Comparison of ENCODE assay signal across 8 cellular contexts in the genomic region with DNA sequence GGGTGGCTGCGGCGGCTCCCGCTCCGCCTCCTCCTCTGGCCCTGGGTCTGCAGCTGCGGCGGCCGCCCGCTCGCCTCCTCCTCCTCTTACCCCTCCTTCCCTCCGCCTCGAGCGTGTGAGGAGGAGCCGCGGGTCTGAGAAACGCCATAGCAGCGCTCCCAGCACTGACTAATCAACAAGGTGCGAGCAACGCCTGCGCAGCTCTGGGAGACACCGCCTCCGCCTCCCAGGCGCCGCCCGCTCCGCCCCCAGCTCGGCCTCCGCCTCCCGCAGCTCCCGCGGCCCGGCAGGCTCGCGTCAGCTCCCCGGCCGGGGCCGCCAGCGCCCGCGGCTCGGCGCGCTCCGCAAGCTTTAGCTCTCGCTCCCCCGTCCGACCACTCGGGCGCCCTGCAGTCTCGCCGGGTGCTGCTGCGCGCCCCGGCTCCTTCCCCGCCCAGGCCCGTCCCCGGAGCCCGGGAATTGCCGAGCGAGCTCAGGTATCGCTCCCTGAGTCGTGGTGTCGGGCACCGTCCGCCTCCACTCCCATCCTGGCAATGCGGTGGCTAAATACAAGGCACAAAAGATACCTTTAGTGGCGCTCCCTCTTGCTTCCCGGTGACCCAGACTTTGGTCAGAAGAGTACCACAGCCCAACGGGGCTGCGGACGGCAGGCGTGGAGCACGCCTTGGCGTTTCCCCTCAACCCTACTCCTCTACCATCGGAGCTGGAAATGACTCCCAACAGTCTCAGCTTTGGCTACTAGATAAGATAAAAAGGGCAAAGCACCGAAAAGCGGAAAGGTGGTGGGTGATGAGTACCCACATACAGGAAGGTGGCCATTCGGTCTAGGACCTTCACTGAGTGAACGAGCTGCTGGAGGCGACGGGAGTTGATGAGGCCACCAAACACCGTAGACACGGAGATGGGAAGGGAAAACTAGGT. TPM values are rescaled to one million over a fixed set of nuclear protein-coding genes. Genes with fewer than 3 reads are reported as not detected.
DNase-seq lines count a peak whose midpoint lies in the region; FAIRE-seq and TF ChIP-seq lines count a peak whose summit lies in the region.

A gene (minus strand): TSS at position 170 of the 921 bp plus-strand sequence. CDS start 454 bp downstream, outside the sequence.

- peaks cover 6% of the 10 kb centered on the region for H3F3A ChIP-seq in neural cell (ENCODE audit: insufficient read depth, low read length, poor library complexity, severe bottlenecking)

- H3K4me1 ChIP-seq in stomach = peaks cover 8 to 44% (median 28%) of the 10 kb centered on the region in 4 donors

- 1 to 3% (median 1%) methylated on average over 17 to 82 of the region's 82 CpGs for WGBS in stomach, 5 donors

- H3K36me3 ChIP-seq in neural cell (ENCODE audit: insufficient read depth, low read length) = no peaks in the 10 kb centered on the region
- no peaks in the 10 kb centered on the region for H3K36me3 ChIP-seq in stomach

- no peaks in the 10 kb centered on the region for H3K27me3 ChIP-seq in neural cell (ENCODE audit: insufficient read depth, low read depth, low read length)
- H3K27me3 ChIP-seq in stomach = no peaks in the 10 kb centered on the region

- peak within 1 kb of the TSS; percentile 57 for H3K4me3 ChIP-seq in fibroblast of villous mesenchyme (ENCODE audit: low read depth, low read length)
- H3K4me3 ChIP-seq in neural cell (ENCODE audit: low read length) = peak within 1 kb of the TSS; percentile 89
- H3K4me3 ChIP-seq in stomach = peak within 1 kb of the TSS; percentile 71 to 92 (median 82)

- DNase-seq in ELR (ENCODE audit: low read depth) (peak; percentile 80), H54 (ENCODE audit: insufficient read length, low spot score) (peak; percentile 75), LoVo (ENCODE audit: low spot score) (peak; percentile 96), activated gamma-delta T cell (lab: John Stamatoyannopoulos, UW) (peak; percentile 47), fibroblast of villous mesenchyme (ENCODE audit: low read depth) (peak; percentile 96), stomach (peak; percentile 96)

- peak within 1 kb of the TSS; percentile 52 for H3K4me2 ChIP-seq in neural cell (ENCODE audit: low read length)

- H4K20me1 ChIP-seq in neural cell (ENCODE audit: insufficient read depth) = no peaks in the 10 kb centered on the region

- no peaks in the 10 kb centered on the region for H3K9me3 ChIP-seq in neural cell (ENCODE audit: low read length)
- no peaks in the 10 kb centered on the region for H3K9me3 ChIP-seq in stomach

- H3K9me2 ChIP-seq in neural cell (ENCODE audit: insufficient read depth, low read length) = no peaks in the 10 kb centered on the region

- H3K9ac ChIP-seq in neural cell (ENCODE audit: low read length) = peak within 1 kb of the TSS; percentile 72

- peak; percentile 80 for TF ChIP-seq RAD21 in neural cell (conservative IDR thresholded peaks at IDR 0.05)

- intact Hi-C loops in stomach (cut with DNase I; ENCODE audit: low total_unique reads) = loop anchor here (5.0 to 10.0 kb wide), 2 partner anchors 184 to 306 kb away; no protein-coding TSS in a partner anchor

- TF ChIP-seq EP300 in neural cell (conservative IDR thresholded peaks at IDR 0.05; ENCODE audit: poor library complexity, severe bottlenecking) (peak; percentile 66), stomach (IDR thresholded peaks at IDR 0.05) (no peak)

- H2AFZ ChIP-seq in neural cell (ENCODE audit: low read depth, low read length) = peak within 1 kb of the TSS; percentile 88

- FAIRE-seq in H54 (lab: Jason Lieb, UNC) = no peak

- H3K79me2 ChIP-seq in neural cell (replicated peaks; ENCODE audit: insufficient read depth, low read length) = peaks cover 20% of the 10 kb centered on the region

- H3K27ac ChIP-seq in neural cell (ENCODE audit: low read length) = peak within 1 kb of the TSS; percentile 62
- H3K27ac ChIP-seq in stomach = peak within 1 kb of the TSS; percentile 86 to 94 (median 93)

- TF ChIP-seq POLR2A in H54 (IDR thresholded peaks at IDR 0.05; ENCODE audit: low read depth, low read length) (no peak; the same call in 1 of the 2 replicates), Raji (IDR thresholded peaks at IDR 0.05; ENCODE audit: insufficient read depth, low read depth, low read length) (peak; percentile 92), stomach (IDR thresholded peaks at IDR 0.05) (peak in 1 of 4 donors; percentile 67)

- TF ChIP-seq CTCF in fibroblast of villous mesenchyme (IDR thresholded peaks at IDR 0.05; ENCODE audit: insufficient read depth, low read depth, low read length) = peak; percentile 54
- TF ChIP-seq CTCF in neural cell (IDR thresholded peaks at IDR 0.05; ENCODE audit: poor library complexity, severe bottlenecking) = peak; percentile 84
- peak in 5 of 7 experiments; percentile 42 to 84 (median 71) for TF ChIP-seq CTCF in stomach (IDR thresholded peaks at IDR 0.05)

TF ChIP-seq in neural cell, 6 proteins besides CTCF, POLR2A, EP300 and RAD21:
- TF ChIP-seq SMC3 (conservative IDR thresholded peaks at IDR 0.05; ENCODE audit: poor library complexity) (peak; percentile 79), MXI1 (conservative IDR thresholded peaks at IDR 0.05; ENCODE audit: poor library complexity, severe bottlenecking) (peak; percentile 58), EZH2 (IDR thresholded peaks at IDR 0.05; ENCODE audit: borderline replicate concordance, insufficient read depth, low read length, poor library complexity, severe bottlenecking) (no peak), POLR2AphosphoS5 (IDR thresholded peaks at IDR 0.05) (peak; percentile 89), TAF1 (IDR thresholded peaks at IDR 0.05; ENCODE audit: low read depth) (no peak)
- TF ChIP-seq, protein P1, sequence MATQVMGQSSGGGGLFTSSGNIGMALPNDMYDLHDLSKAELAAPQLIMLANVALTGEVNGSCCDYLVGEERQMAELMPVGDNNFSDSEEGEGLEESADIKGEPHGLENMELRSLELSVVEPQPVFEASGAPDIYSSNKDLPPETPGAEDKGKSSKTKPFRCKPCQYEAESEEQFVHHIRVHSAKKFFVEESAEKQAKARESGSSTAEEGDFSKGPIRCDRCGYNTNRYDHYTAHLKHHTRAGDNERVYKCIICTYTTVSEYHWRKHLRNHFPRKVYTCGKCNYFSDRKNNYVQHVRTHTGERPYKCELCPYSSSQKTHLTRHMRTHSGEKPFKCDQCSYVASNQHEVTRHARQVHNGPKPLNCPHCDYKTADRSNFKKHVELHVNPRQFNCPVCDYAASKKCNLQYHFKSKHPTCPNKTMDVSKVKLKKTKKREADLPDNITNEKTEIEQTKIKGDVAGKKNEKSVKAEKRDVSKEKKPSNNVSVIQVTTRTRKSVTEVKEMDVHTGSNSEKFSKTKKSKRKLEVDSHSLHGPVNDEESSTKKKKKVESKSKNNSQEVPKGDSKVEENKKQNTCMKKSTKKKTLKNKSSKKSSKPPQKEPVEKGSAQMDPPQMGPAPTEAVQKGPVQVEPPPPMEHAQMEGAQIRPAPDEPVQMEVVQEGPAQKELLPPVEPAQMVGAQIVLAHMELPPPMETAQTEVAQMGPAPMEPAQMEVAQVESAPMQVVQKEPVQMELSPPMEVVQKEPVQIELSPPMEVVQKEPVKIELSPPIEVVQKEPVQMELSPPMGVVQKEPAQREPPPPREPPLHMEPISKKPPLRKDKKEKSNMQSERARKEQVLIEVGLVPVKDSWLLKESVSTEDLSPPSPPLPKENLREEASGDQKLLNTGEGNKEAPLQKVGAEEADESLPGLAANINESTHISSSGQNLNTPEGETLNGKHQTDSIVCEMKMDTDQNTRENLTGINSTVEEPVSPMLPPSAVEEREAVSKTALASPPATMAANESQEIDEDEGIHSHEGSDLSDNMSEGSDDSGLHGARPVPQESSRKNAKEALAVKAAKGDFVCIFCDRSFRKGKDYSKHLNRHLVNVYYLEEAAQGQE (IDR thresholded peaks at IDR 0.05; ENCODE audit: borderline replicate concordance) = peak; percentile 20
TF ChIP-seq in neural cell: peak in this region for 4.

RNA-seq across cellular contexts. Expression of the gene that starts here (rescaled TPM):
- total RNA-seq in fibroblast of villous mesenchyme = 0.86 and 0.97 TPM in 2 replicates
- polyA plus RNA-seq in neural cell = 1.3 and 3.5 TPM in 2 replicates
- polyA minus RNA-seq in neural cell = 6.6 and 8.2 TPM in 2 replicates
- total RNA-seq in stomach = 10 to 100 TPM in 4 of 5 donors, 1 to 10 TPM in 1; 5.2 to 60.3 (median 32.9) TPM
- polyA plus RNA-seq in stomach = 10 to 100 TPM in 1 of 3 donors, 1 to 10 TPM in 2; 2.5 to 13.7 (median 4.1) TPM

Comparison
In these comparisons a context has a peak if more than half of its experiments do, and no peak if none do; other contexts are left out.
1. Peak in every context shown above with its lines: DNase-seq, H3K4me3 ChIP-seq and H3K27ac ChIP-seq.
2. Peak in DNase-seq and H3K4me3 ChIP-seq in fibroblast of villous mesenchyme; RNA of the gene not detected or under 1 TPM.